Comparison of ENCODE assay signal across 15 cellular contexts in the genomic region with DNA sequence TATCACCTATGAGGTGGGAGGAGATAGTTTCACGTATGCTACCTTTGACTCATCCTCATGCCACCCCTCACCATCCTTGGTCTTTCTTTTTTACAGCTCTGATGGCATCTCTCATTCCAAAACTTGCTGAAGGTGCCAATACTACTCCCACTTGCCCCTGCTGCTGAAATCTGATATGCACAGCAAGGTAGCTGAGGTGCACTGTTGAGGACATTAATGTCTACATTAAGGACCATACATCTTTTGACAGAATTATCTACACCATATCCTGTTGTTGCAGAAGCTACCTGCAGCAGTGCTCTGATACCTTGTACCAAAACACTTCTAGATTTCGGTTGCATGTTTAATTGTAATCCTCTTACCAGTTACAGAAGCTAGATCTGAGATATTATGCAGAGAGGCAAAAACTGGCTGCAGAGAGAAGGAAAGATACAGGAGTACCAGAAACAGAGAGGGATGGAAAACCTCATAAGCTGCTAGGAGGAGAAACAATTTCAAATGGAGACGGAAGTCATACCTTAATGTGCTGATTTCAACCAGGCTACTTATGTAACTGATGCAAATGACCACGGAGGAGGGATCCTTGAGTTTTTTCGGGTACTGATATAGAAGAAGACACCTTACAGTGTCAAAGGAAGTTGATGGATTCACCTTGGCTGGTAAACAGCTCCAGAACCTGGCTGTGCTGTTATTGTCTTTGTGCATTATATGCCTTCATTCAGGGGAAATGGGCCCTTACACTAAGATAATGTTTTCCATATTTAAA. TPM values are rescaled to one million over a fixed set of nuclear protein-coding genes. Genes with fewer than 3 reads are reported as not detected.
DNase-seq lines count a peak whose midpoint lies in the region; ATAC-seq and TF ChIP-seq lines count a peak whose summit lies in the region.
"Had no signal": no experiment of that assay in that cellular context is flagged by ENCODE, and none has a peak within 500 bp of the region (broad histone marks: within the 10 kb centered on the region; RNA-seq: fewer than 3 reads in every experiment).

No MANE protein-coding gene starts in this region.

- H3K9ac ChIP-seq in DND-41 (ENCODE audit: low read depth, low read length): no peak overlapping the region

- H3K27me3 Mint-ChIP-seq in IgD-negative memory B cell: no peaks in the 10 kb centered on the region
- no peaks in the 10 kb centered on the region for H3K27me3 Mint-ChIP-seq in activated naive CD4-positive, alpha-beta T cell treated with anti-CD3 and anti-CD28 coated beads, Interleukin-2, amount 10 ng/mL, durations not matched to agents 7 days and 5 days
- H3K27me3 Mint-ChIP-seq in natural killer cell treated with Interleukin-12 subunit alpha and Interleukin-12 subunit beta and Interleukin-15 and Interleukin-18, amount 100 ng/mL, for 72 hours: no peaks in the 10 kb centered on the region
- no peaks in the 10 kb centered on the region for H3K27me3 Mint-ChIP-seq in type B pancreatic cell

- H3K27ac Mint-ChIP-seq in IgD-negative memory B cell: peak overlapping the region; percentile 81 to 99 (median 86)
- peak overlapping the region; percentile 99 for H3K27ac Mint-ChIP-seq in activated naive CD4-positive, alpha-beta T cell treated with anti-CD3 and anti-CD28 coated beads, Interleukin-2, amount 10 ng/mL, durations not matched to agents 7 days and 5 days
- H3K27ac Mint-ChIP-seq in natural killer cell treated with Interleukin-12 subunit alpha and Interleukin-12 subunit beta and Interleukin-15 and Interleukin-18, amount 100 ng/mL, for 72 hours: peak overlapping the region; percentile 99 to 100
- no peak overlapping the region for H3K27ac Mint-ChIP-seq in type B pancreatic cell

- TF ChIP-seq CTCF in DND-41 (IDR thresholded peaks at IDR 0.05; ENCODE audit: borderline replicate concordance, extremely low read depth, low read length, poor library complexity, severe bottlenecking) (no peak), type B pancreatic cell (conservative IDR thresholded peaks at IDR 0.05) (no peak)

- DNase-seq in DND-41: no peak
- no peak for DNase-seq in activated naive CD4-positive, alpha-beta T cell treated with anti-CD3 and anti-CD28 coated beads, Interleukin-2, amount 10 ng/mL, durations not matched to agents 7 days and 5 days
- DNase-seq in natural killer cell treated with Interleukin-12 subunit alpha and Interleukin-12 subunit beta and Interleukin-15 and Interleukin-18, amount 100 ng/mL, for 72 hours (ENCODE audit: low spot score): no peak
- no peak for DNase-seq in KBM-7
- DNase-seq in retina: no peak
- DNase-seq in NOMO-1 (lab: John Stamatoyannopoulos, UW; ENCODE audit: unreplicated experiment in 2 of 2): no peak
- no peak for DNase-seq in type B pancreatic cell (ENCODE audit: extremely low spot score, unreplicated experiment)
- DNase-seq: amniotic stem cell, cortex of kidney, NCI-H1092 treated with DMSO at 0.1 percent for 48 hours, NCI-H226, substantia nigra, SW 1271 had no signal

- H3K4me1 Mint-ChIP-seq in IgD-negative memory B cell (peaks cover 41 to 55% (median 48%) of the 10 kb centered on the region in 3 donors), type B pancreatic cell (ENCODE audit: unreplicated experiment) (no peaks in the 10 kb centered on the region)
- H3K4me1 Mint-ChIP-seq in activated naive CD4-positive, alpha-beta T cell treated with anti-CD3 and anti-CD28 coated beads, Interleukin-2, amount 10 ng/mL, durations not matched to agents 7 days and 5 days: peaks cover 84% of the 10 kb centered on the region
- peaks cover 61 to 82% of the 10 kb centered on the region in 2 donors for H3K4me1 Mint-ChIP-seq in natural killer cell treated with Interleukin-12 subunit alpha and Interleukin-12 subunit beta and Interleukin-15 and Interleukin-18, amount 100 ng/mL, for 72 hours (ENCODE audit: low read depth in 2 of 2)

- no peaks in the 10 kb centered on the region for H3K9me3 ChIP-seq in DND-41 (ENCODE audit: insufficient read depth, low read length, severe bottlenecking)

- H3K36me3 Mint-ChIP-seq in IgD-negative memory B cell (no peaks in the 10 kb centered on the region), type B pancreatic cell (no peaks in the 10 kb centered on the region)
- H3K36me3 Mint-ChIP-seq in activated naive CD4-positive, alpha-beta T cell treated with anti-CD3 and anti-CD28 coated beads, Interleukin-2, amount 10 ng/mL, durations not matched to agents 7 days and 5 days: peaks cover 2% of the 10 kb centered on the region
- H3K36me3 Mint-ChIP-seq in natural killer cell treated with Interleukin-12 subunit alpha and Interleukin-12 subunit beta and Interleukin-15 and Interleukin-18, amount 100 ng/mL, for 72 hours: no peaks in the 10 kb centered on the region

- CTCF ChIA-PET in activated naive CD4-positive, alpha-beta T cell treated with anti-CD3 and anti-CD28 coated beads, Interleukin-2, amount 10 ng/mL, durations not matched to agents 7 days and 5 days (lab: Charles Lee): interaction anchor here (0.8 to 7.2 kb wide), 12 partner anchors 10 to 95 kb away, joined by 3 to 80 read pairs (median 5); partner anchors contain the start of genes ATP6V1G3 and PTPRC

- no peak overlapping the region for H3K4me3 ChIP-seq in DND-41 (ENCODE audit: low read depth in 1 of 2, low read length in 2 of 2)

- H3K79me2 ChIP-seq in DND-41 (ENCODE audit: insufficient read depth, low read length): no peaks in the 10 kb centered on the region

- H3K27me3 ChIP-seq in DND-41 (ENCODE audit: insufficient read depth, low read length, poor library complexity): no peaks in the 10 kb centered on the region

- no peaks in the 10 kb centered on the region for H4K20me1 ChIP-seq in DND-41 (ENCODE audit: insufficient read depth, low read length)

- H3K4me2 ChIP-seq in DND-41 (ENCODE audit: insufficient read depth, low read length): peak overlapping the region; percentile 63; the same call in 1 of the 2 replicates

- ATAC-seq in DND-41 (ENCODE audit: insufficient read depth, low read depth): no peak
- ATAC-seq in natural killer cell treated with Interleukin-12 subunit alpha and Interleukin-12 subunit beta and Interleukin-15 and Interleukin-18, amount 100 ng/mL, for 72 hours: no peak
- ATAC-seq: left lobe of liver had no signal

- H3K9me3 Mint-ChIP-seq in IgD-negative memory B cell: peaks cover 0 to 2% (median 0%) of the 10 kb centered on the region in 3 donors
- H3K9me3 Mint-ChIP-seq in activated naive CD4-positive, alpha-beta T cell treated with anti-CD3 and anti-CD28 coated beads, Interleukin-2, amount 10 ng/mL, durations not matched to agents 7 days and 5 days: no peaks in the 10 kb centered on the region
- no peaks in the 10 kb centered on the region for H3K9me3 Mint-ChIP-seq in natural killer cell treated with Interleukin-12 subunit alpha and Interleukin-12 subunit beta and Interleukin-15 and Interleukin-18, amount 100 ng/mL, for 72 hours
- H3K9me3 Mint-ChIP-seq in type B pancreatic cell: no peaks in the 10 kb centered on the region

- peak overlapping the region; percentile 18; the same call in 1 of the 2 replicates for H2AFZ ChIP-seq in DND-41 (ENCODE audit: low read depth, low read length)

- in situ Hi-C loops in KBM-7 (cut with MboI; ENCODE audit: low pct_unique_long_range_greater_than_20kb, low sequenced_read_pairs): no loop called here

- H3K4me3 Mint-ChIP-seq in IgD-negative memory B cell (peak overlapping the region; percentile 49 to 94 (median 74)), type B pancreatic cell (no peak overlapping the region)
- peak overlapping the region; percentile 89 for H3K4me3 Mint-ChIP-seq in activated naive CD4-positive, alpha-beta T cell treated with anti-CD3 and anti-CD28 coated beads, Interleukin-2, amount 10 ng/mL, durations not matched to agents 7 days and 5 days
- H3K4me3 Mint-ChIP-seq in natural killer cell treated with Interleukin-12 subunit alpha and Interleukin-12 subunit beta and Interleukin-15 and Interleukin-18, amount 100 ng/mL, for 72 hours: peak overlapping the region; percentile 97

- H3K27ac ChIP-seq in DND-41 (ENCODE audit: low read length): peak overlapping the region; percentile 98

- H3K36me3 ChIP-seq in DND-41 (ENCODE audit: insufficient read depth, low read length): no peaks in the 10 kb centered on the region

- H3K4me1 ChIP-seq in DND-41 (ENCODE audit: insufficient read depth, low read length): peaks cover 74% of the 10 kb centered on the region

RNA-seq across cellular contexts. Expression of gene PTPRC, which starts 19.3 kb away (rescaled TPM):
- polyA plus RNA-seq in IgD-negative memory B cell: 744 TPM
- 100 to 1,000 TPM; 334 to 761 TPM for total RNA-seq in natural killer cell treated with Interleukin-12 subunit alpha and Interleukin-12 subunit beta and Interleukin-15 and Interleukin-18, amount 100 ng/mL, for 72 hours
- not detected in 2 replicates for total RNA-seq in type B pancreatic cell (ENCODE audit: low replicate concordance)

Comparison
In these comparisons a context has a peak if more than half of its experiments do, and no peak if none do; other contexts are left out.
1. RNA of gene PTPRC, which starts 19.3 kb away (total RNA-seq): 334 to 761 TPM in natural killer cell treated with Interleukin-12 subunit alpha and Interleukin-12 subunit beta and Interleukin-15 and Interleukin-18, amount 100 ng/mL, for 72 hours; not detected in type B pancreatic cell; every median in the first group is over 100 times any median in the second.